18 cellular contexts compared by ENCODE assay signal in the genomic region with DNA sequence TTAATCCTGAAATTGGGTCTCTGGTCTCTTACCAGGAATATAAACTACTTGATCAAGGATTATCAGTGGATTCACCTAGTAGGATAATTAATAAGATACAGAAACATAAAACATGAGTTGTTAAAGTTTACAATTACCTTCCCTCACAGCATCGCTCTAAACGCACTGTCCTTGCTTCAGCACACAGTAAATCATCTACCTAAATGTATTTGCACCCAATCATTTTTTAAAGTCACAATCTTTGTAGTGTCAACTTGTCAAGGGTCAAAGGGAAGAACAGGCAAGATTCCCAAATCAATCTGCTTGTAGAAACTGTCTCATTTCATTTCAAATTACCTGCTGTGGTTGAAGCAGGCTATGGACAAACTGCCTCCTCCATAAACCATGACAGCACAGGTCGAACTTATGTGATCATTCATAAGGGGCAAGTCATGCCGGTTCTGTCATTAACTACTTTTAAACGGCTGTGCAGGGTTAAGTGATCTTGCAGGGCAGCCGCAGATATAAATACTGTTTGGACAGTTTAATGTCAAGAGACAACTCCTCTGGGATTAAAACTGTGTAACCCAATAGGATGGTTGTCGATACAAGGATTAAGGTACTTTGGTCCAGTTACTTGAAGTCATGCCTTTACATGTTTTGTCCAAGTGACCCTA.
"Had no signal": no experiment of that assay in that cellular context is flagged by ENCODE, and none has a peak within 500 bp of the region (broad histone marks: within the 10 kb centered on the region; RNA-seq: fewer than 3 reads in every experiment).

No MANE protein-coding gene starts in this region.

- DNase-seq: activated CD4-positive, alpha-beta T cell treated with anti-CD3 and anti-CD28 coated beads, Interleukin-2, amount 10 ng/mL, durations not matched to agents 7 days and 5 days; activated CD4-positive, CD25-positive, alpha-beta regulatory T cell treated with anti-CD3 and anti-CD28 coated beads, Interleukin-2, amount 50 U/mL, for 72 hours; activated CD8-positive, alpha-beta T cell treated with anti-CD3 and anti-CD28 coated beads, Interleukin-2, amount 10 ng/mL, durations not matched to agents 7 days and 5 days; activated gamma-delta T cell; activated naive CD4-positive, alpha-beta T cell treated with anti-CD3 and anti-CD28 coated beads, Interleukin-2, amount 50 U/mL, for 16 hours; activated naive CD8-positive, alpha-beta T cell treated with anti-CD3 and anti-CD28 coated beads, Interleukin-2, amount 50 U/mL, for 24 hours; cerebellar nuclear complex; heart left ventricle; islet precursor cell; left colon; naive thymus-derived CD4-positive, alpha-beta T cell; stimulated activated CD4-positive, alpha-beta T cell treated with anti-CD3 and anti-CD28 coated beads, Interleukin-4, amount 100 ng/mL, for 4 hours; stimulated activated naive CD8-positive, alpha-beta T cell treated with anti-CD3 and anti-CD28 coated beads, Interleukin-15, Interleukin-2, amounts not matched to agents 100 U/mL and 50 U/mL, for 24 hours; thyroid gland had no signal

- H3K4me3 ChIP-seq: coronary artery, heart left ventricle, lung, thyroid gland had no signal

- H3K27ac ChIP-seq: coronary artery, epithelial cell of prostate, heart left ventricle, thyroid gland, VCaP had no signal

- ATAC-seq: activated CD8-positive, alpha-beta T cell treated with anti-CD3 and anti-CD28 coated beads, Interleukin-2, amount 10 ng/mL, durations not matched to agents 7 days and 5 days; activated naive CD8-positive, alpha-beta T cell treated with anti-CD3 and anti-CD28 coated beads, Interleukin-2, amount 50 U/mL, for 24 hours; heart left ventricle; left colon; naive thymus-derived CD4-positive, alpha-beta T cell; stimulated activated naive CD8-positive, alpha-beta T cell treated with anti-CD3 and anti-CD28 coated beads, Interleukin-15, Interleukin-2, amounts not matched to agents 100 U/mL and 50 U/mL, for 24 hours had no signal

- H3K27me3 ChIP-seq: thyroid gland had no signal

- H3K36me3 ChIP-seq: heart left ventricle, thyroid gland had no signal

- H3K9me3 ChIP-seq: heart left ventricle, thyroid gland had no signal

- H3K4me1 ChIP-seq: heart left ventricle, thyroid gland had no signal
